12 cellular contexts compared by ENCODE assay signal in the genomic region with DNA sequence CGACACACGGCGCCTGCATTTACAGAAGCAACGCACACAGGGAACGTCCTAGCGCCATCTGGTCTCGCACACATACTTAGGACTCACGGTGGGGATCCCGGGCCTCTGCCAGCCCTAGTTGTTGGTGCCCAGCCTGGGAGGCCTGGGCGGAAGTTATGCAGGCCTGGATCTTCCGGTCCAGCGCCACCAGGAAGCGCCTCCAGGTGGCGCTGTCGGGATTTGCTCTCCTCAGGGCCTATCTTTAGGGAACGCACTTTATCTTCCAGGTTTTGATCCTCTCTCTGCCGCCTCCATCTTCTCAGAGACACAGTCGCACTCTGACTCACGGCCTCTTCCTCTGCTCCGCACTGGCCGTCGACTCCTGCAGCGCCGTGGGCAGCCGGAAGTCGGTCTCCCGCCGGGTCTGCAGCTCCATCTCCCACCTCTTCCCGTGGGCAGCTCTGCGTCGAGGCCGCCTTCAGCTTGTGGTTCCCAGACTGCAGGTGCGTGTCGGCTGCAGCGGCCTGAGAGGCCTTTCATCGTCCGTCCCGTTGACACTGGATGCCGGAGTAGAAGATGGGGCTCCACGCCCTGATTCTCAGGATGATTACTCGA.
DNase-seq lines count a peak whose midpoint lies in the region; ATAC-seq, FAIRE-seq and TF ChIP-seq lines count a peak whose summit lies in the region.
"Had no signal": no experiment of that assay in that cellular context is flagged by ENCODE, and none has a peak within 500 bp of the region (broad histone marks: within the 10 kb centered on the region; RNA-seq: fewer than 3 reads in every experiment).

No MANE protein-coding gene starts in this region.

- H3K36me3 ChIP-seq in GM23338 (ENCODE audit: insufficient read depth), result peaks cover 6% of the 10 kb centered on the region; the same call in 1 of the 2 replicates
- no peaks in the 10 kb centered on the region for H3K36me3 ChIP-seq in SU-DHL-6 (ENCODE audit: low read length)
- H3K36me3 ChIP-seq in right atrium auricular region, result no peaks in the 10 kb centered on the region
- no peaks in the 10 kb centered on the region for H3K36me3 ChIP-seq in kidney (ENCODE audit: control insufficient read depth in 1 of 2, insufficient read depth in 2 of 2, low read length in 2 of 2)
- H3K36me3 ChIP-seq: SJCRH30 had no signal

- no peaks in the 10 kb centered on the region for H3K4me1 Mint-ChIP-seq in GM23338
- H3K4me1 Mint-ChIP-seq: naive thymus-derived CD4-positive, alpha-beta T cell had no signal

- no peak overlapping the region for H3K4me3 Mint-ChIP-seq in GM23338
- H3K4me3 Mint-ChIP-seq: naive thymus-derived CD4-positive, alpha-beta T cell had no signal

- H3K27me3 ChIP-seq in GM23338 (ENCODE audit: insufficient read depth), result no peaks in the 10 kb centered on the region
- H3K27me3 ChIP-seq in SU-DHL-6 (ENCODE audit: low read length), result no peaks in the 10 kb centered on the region
- H3K27me3 ChIP-seq in right atrium auricular region, result no peaks in the 10 kb centered on the region
- H3K27me3 ChIP-seq: SJCRH30 had no signal

- H3K79me2 ChIP-seq in GM23338 (replicated peaks; ENCODE audit: insufficient read depth) (no peaks in the 10 kb centered on the region), SU-DHL-6 (ENCODE audit: insufficient read depth, low read length) (no peaks in the 10 kb centered on the region)

- H3K9me3 Mint-ChIP-seq in GM23338, result peaks cover 87% of the 10 kb centered on the region
- H3K9me3 Mint-ChIP-seq: naive thymus-derived CD4-positive, alpha-beta T cell had no signal

- no peak overlapping the region for H3K9ac ChIP-seq in SU-DHL-6 (ENCODE audit: low read length)
- H3K9ac ChIP-seq in kidney (ENCODE audit: low read length in 2 of 2), result no peak overlapping the region

- no peak overlapping the region for H3K27ac ChIP-seq in GM23338 (ENCODE audit: low read depth)
- H3K27ac ChIP-seq in SU-DHL-6 (ENCODE audit: low read depth, low read length), result no peak overlapping the region
- H3K27ac ChIP-seq in right atrium auricular region, result no peak overlapping the region
- H3K27ac ChIP-seq in kidney (ENCODE audit: low read depth in 2 of 2, low read length in 2 of 2), result no peak overlapping the region
- H3K27ac ChIP-seq: SJCRH30 had no signal

- H3K9me3 ChIP-seq in SU-DHL-6 (ENCODE audit: insufficient read depth, low read length) (no peaks in the 10 kb centered on the region), right atrium auricular region (no peaks in the 10 kb centered on the region), kidney (ENCODE audit: control insufficient read depth in 1 of 2, low read length in 2 of 2) (peaks cover 0 to 3% of the 10 kb centered on the region in 2 donors)
- H3K9me3 ChIP-seq: SJCRH30 had no signal

- no peaks in the 10 kb centered on the region for H3K9me2 ChIP-seq in GM23338 (ENCODE audit: insufficient read depth)
- no peaks in the 10 kb centered on the region for H3K9me2 ChIP-seq in SU-DHL-6 (replicated peaks; ENCODE audit: insufficient read depth, low read length)

- intact Hi-C loops in kidney (cut with DNase I), result no loop called here

- TF ChIP-seq CTCF in GM23338 (conservative IDR thresholded peaks at IDR 0.05; ENCODE audit: low read depth in 2 of 2) (0 out of 4 replicates have a peak, but pooled peaks of 1 of the 2 experiments have one; percentile 16), SU-DHL-6 (IDR thresholded peaks at IDR 0.05; ENCODE audit: insufficient read depth, low read length, poor library complexity, severe bottlenecking) (peak; percentile 40), right atrium auricular region (IDR thresholded peaks at IDR 0.05) (no peak), kidney (IDR thresholded peaks at IDR 0.05; ENCODE audit: borderline replicate concordance, extremely low read depth, insufficient read depth) (no peak)

- H3K4me1 ChIP-seq in GM23338 (ENCODE audit: insufficient read depth) (no peaks in the 10 kb centered on the region), right atrium auricular region (no peaks in the 10 kb centered on the region), kidney (ENCODE audit: control insufficient read depth in 1 of 2, insufficient read depth in 1 of 2, low read depth in 1 of 2, low read length in 2 of 2) (no peaks in the 10 kb centered on the region)
- H3K4me1 ChIP-seq: SJCRH30 had no signal

- no peaks in the 10 kb centered on the region for H3F3A ChIP-seq in GM23338 (replicated peaks; ENCODE audit: low read depth)
- H3F3A ChIP-seq in SU-DHL-6 (ENCODE audit: insufficient read depth), result no peaks in the 10 kb centered on the region

- H3K4me2 ChIP-seq in GM23338, result no peak overlapping the region
- H3K4me2 ChIP-seq in SU-DHL-6 (ENCODE audit: low read depth, low read length, poor library complexity, severe bottlenecking), result no peak overlapping the region

- FAIRE-seq in kidney (lab: Jason Lieb, UNC), result no peak
- FAIRE-seq: bronchial epithelial cell had no signal

- DNase-seq in activated CD4-positive, alpha-beta T cell treated with anti-CD3 and anti-CD28 coated beads, Interleukin-2, amount 50 U/mL, for 1 hour, result peak; percentile 9
- no peak for DNase-seq in activated CD4-positive, alpha-beta T cell treated with anti-CD3 and anti-CD28 coated beads for 4 hours
- DNase-seq in GM23338 (ENCODE audit: low spot score) (peak; percentile 1), iPS-NIHi11 (ENCODE audit: low spot score) (peak; percentile 10), right atrium auricular region (ENCODE audit: low spot score) (no peak), amniotic stem cell (lab: John Stamatoyannopoulos, UW) (no peak), kidney (no peak)
- DNase-seq: NCI-H2081 treated with DMSO at 0.1 percent for 48 hours had no signal

- H4K20me1 ChIP-seq in GM23338 (replicated peaks; ENCODE audit: insufficient read depth) (no peaks in the 10 kb centered on the region), SU-DHL-6 (ENCODE audit: low read depth, low read length) (no peaks in the 10 kb centered on the region)

- peaks cover 42% of the 10 kb centered on the region for H3K36me3 Mint-ChIP-seq in GM23338 (ENCODE audit: low read depth)
- H3K36me3 Mint-ChIP-seq: naive thymus-derived CD4-positive, alpha-beta T cell had no signal

- no peak overlapping the region for H2AFZ ChIP-seq in GM23338
- no peak overlapping the region for H2AFZ ChIP-seq in SU-DHL-6 (ENCODE audit: low read depth, low read length, severe bottlenecking)

- H3K27ac Mint-ChIP-seq in GM23338, result no peak overlapping the region
- H3K27ac Mint-ChIP-seq: naive thymus-derived CD4-positive, alpha-beta T cell had no signal

- H3K4me3 ChIP-seq in GM23338 (no peak overlapping the region), SU-DHL-6 (ENCODE audit: insufficient read depth, low read length, poor library complexity, severe bottlenecking) (no peak overlapping the region), right atrium auricular region (no peak overlapping the region), kidney (ENCODE audit: low read length in 2 of 2) (no peak overlapping the region)
- H3K4me3 ChIP-seq: SJCRH30 had no signal

- H3K27me3 Mint-ChIP-seq in GM23338 (ENCODE audit: insufficient read depth, low read depth, poor library complexity), result peaks cover 9% of the 10 kb centered on the region

- no peak for ATAC-seq in GM23338
- ATAC-seq: naive thymus-derived CD4-positive, alpha-beta T cell had no signal

TF ChIP-seq in GM23338, 12 proteins besides CTCF, POLR2A, EP300 and RAD21:
- TF ChIP-seq STAT1 (IDR thresholded peaks at IDR 0.05; ENCODE audit: unreplicated experiment), result no peak
- TF ChIP-seq, protein P1, sequence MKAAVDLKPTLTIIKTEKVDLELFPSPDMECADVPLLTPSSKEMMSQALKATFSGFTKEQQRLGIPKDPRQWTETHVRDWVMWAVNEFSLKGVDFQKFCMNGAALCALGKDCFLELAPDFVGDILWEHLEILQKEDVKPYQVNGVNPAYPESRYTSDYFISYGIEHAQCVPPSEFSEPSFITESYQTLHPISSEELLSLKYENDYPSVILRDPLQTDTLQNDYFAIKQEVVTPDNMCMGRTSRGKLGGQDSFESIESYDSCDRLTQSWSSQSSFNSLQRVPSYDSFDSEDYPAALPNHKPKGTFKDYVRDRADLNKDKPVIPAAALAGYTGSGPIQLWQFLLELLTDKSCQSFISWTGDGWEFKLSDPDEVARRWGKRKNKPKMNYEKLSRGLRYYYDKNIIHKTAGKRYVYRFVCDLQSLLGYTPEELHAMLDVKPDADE (IDR thresholded peaks at IDR 0.05), result no peak
- TF ChIP-seq JUNB (IDR thresholded peaks at IDR 0.05; ENCODE audit: unreplicated experiment), result no peak
- TF ChIP-seq CREB1 (CRISPR knock-in tag; IDR thresholded peaks at IDR 0.05; ENCODE audit: low read depth), result no peak

Comparison
In these comparisons a context has a peak if more than half of its experiments do, and no peak if none do; other contexts are left out.
1. DNase-seq: peak in activated CD4-positive, alpha-beta T cell treated with anti-CD3 and anti-CD28 coated beads, Interleukin-2, amount 50 U/mL, for 1 hour (single experiment), GM23338 (single experiment) and iPS-NIHi11 (single experiment); none in activated CD4-positive, alpha-beta T cell treated with anti-CD3 and anti-CD28 coated beads for 4 hours (0 of 2), right atrium auricular region (single experiment), amniotic stem cell (single experiment) and kidney (single experiment).